ENCODE assay signal across 11 cellular contexts in genomic region chr9:115944166-115944948, GRCh38.
DNase-seq lines count a peak whose midpoint lies in the region; ATAC-seq and TF ChIP-seq lines count a peak whose summit lies in the region.
"Had no signal": no experiment of that assay in that cellular context is flagged by ENCODE, and none has a peak within 500 bp of the region (broad histone marks: within the 10 kb centered on the region; RNA-seq: fewer than 3 reads in every experiment).

No MANE protein-coding gene starts in this region.

- no peaks in the 10 kb centered on the region for H3K36me3 Mint-ChIP-seq in neural crest cell (ENCODE audit: low read depth)
- H3K36me3 Mint-ChIP-seq: memory B cell had no signal

- H3K9me3 Mint-ChIP-seq in neural crest cell: no peaks in the 10 kb centered on the region

- H3K4me3 ChIP-seq in AG10803 (ENCODE audit: low read length): no peak overlapping the region
- H3K4me3 ChIP-seq: GM12878 had no signal

- TF ChIP-seq CTCF in AG10803 (conservative IDR thresholded peaks at IDR 0.05; ENCODE audit: low read length) (no peak), neural crest cell (conservative IDR thresholded peaks at IDR 0.05) (no peak)

- peak overlapping the region; percentile 39 for H3K27ac Mint-ChIP-seq in neural crest cell (ENCODE audit: unreplicated experiment)
- H3K27ac Mint-ChIP-seq: memory B cell had no signal

- no peak for ATAC-seq in HG02973 (IDR thresholded peaks at IDR 0.05; ENCODE audit: unreplicated experiment)
- ATAC-seq: GM12878 had no signal

- H3K27me3 Mint-ChIP-seq in neural crest cell (ENCODE audit: low read depth): no peaks in the 10 kb centered on the region

- no peak overlapping the region for H3K4me3 Mint-ChIP-seq in neural crest cell
- H3K4me3 Mint-ChIP-seq: memory B cell had no signal

- H3K4me1 Mint-ChIP-seq in neural crest cell: peaks cover 36% of the 10 kb centered on the region
- H3K4me1 Mint-ChIP-seq: memory B cell had no signal

- DNase-seq in AG10803 (ENCODE audit: low read depth) (peak; percentile 100), NCI-H226 (peak; percentile 99), fibroblast of gingiva (ENCODE audit: low read depth) (peak; percentile 100), neural crest cell (ENCODE audit: low read depth, low spot score) (no peak), SKM-1 (lab: John Stamatoyannopoulos, UW; ENCODE audit: unreplicated experiment) (no peak), COLO668 (lab: John Stamatoyannopoulos, UW; ENCODE audit: unreplicated experiment) (no peak)
- DNase-seq in stimulated activated CD4-positive, alpha-beta T cell treated with anti-CD3 and anti-CD28 coated beads, Interleukin-2, amount 100 ng/mL, for 24 hours: no peak
- DNase-seq: RPMI8226 had no signal

Comparison
In these comparisons a context has a peak if more than half of its experiments do, and no peak if none do; other contexts are left out.
1. DNase-seq: peak in AG10803 (single experiment), NCI-H226 (single experiment) and fibroblast of gingiva (single experiment); none in neural crest cell (single experiment), stimulated activated CD4-positive, alpha-beta T cell treated with anti-CD3 and anti-CD28 coated beads, Interleukin-2, amount 100 ng/mL, for 24 hours (0 of 2), SKM-1 (single experiment) and COLO668 (single experiment).